2 cellular contexts compared by ENCODE assay signal in the genomic region with DNA sequence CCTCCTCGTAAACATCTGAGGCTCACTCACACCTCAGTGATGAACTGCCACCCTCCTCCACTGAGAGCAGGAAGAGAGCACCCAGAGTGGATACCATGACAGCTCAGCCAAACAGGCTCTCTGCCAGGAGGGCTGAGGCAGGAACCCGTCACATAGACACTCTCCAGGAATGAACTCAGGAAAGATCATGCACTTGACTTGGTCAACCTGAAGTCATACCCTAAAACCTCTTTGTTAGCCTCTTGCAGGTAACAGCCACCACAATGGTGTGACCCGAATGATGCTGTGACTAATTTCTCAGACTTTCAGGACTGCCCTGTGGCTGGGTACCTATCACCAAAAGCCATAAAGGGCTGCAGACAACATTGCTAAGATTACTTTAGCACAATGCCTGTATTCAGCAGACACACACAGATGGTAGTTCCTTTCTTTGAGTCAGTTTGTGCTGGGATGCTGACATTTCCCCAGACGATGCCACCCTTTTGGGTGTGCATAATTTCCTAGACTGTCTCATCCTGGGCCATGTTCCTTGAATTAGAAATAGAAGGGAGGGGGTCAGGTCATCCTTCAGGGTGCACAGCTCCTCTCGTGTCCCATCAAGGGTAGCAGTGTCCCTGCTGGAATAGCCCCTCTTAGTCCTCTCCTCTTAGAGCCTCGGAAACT.
TF ChIP-seq lines count a peak whose summit lies in the region.

No MANE protein-coding gene starts in this region.

TF ChIP-seq in SK-N-SH, 30 proteins besides CTCF, POLR2A, EP300 and RAD21 (continued from another document):
- TF ChIP-seq FOSL2 (IDR thresholded peaks at IDR 0.05; ENCODE audit: borderline replicate concordance, low read depth) (no peak), NRF1 (IDR thresholded peaks at IDR 0.05; ENCODE audit: low read depth, low read length) (no peak), GABPA (IDR thresholded peaks at IDR 0.05; ENCODE audit: low read depth) (no peak), RFX5 (IDR thresholded peaks at IDR 0.05; ENCODE audit: low read length) (no peak), FOXM1 (IDR thresholded peaks at IDR 0.05; ENCODE audit: low read depth) (no peak)
- TF ChIP-seq, protein P1, sequence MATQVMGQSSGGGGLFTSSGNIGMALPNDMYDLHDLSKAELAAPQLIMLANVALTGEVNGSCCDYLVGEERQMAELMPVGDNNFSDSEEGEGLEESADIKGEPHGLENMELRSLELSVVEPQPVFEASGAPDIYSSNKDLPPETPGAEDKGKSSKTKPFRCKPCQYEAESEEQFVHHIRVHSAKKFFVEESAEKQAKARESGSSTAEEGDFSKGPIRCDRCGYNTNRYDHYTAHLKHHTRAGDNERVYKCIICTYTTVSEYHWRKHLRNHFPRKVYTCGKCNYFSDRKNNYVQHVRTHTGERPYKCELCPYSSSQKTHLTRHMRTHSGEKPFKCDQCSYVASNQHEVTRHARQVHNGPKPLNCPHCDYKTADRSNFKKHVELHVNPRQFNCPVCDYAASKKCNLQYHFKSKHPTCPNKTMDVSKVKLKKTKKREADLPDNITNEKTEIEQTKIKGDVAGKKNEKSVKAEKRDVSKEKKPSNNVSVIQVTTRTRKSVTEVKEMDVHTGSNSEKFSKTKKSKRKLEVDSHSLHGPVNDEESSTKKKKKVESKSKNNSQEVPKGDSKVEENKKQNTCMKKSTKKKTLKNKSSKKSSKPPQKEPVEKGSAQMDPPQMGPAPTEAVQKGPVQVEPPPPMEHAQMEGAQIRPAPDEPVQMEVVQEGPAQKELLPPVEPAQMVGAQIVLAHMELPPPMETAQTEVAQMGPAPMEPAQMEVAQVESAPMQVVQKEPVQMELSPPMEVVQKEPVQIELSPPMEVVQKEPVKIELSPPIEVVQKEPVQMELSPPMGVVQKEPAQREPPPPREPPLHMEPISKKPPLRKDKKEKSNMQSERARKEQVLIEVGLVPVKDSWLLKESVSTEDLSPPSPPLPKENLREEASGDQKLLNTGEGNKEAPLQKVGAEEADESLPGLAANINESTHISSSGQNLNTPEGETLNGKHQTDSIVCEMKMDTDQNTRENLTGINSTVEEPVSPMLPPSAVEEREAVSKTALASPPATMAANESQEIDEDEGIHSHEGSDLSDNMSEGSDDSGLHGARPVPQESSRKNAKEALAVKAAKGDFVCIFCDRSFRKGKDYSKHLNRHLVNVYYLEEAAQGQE (IDR thresholded peaks at IDR 0.05; ENCODE audit: low read depth, low read length): no peak
TF ChIP-seq in SK-N-SH: peak in this region for 2.

TF ChIP-seq in SK-N-SH treated with all-trans-retinoic acid at 6 μM for 48 hours, 23 proteins besides CTCF, POLR2A, EP300 and RAD21 (continued from another document):
- TF ChIP-seq RARB (CRISPR knock-in tag; IDR thresholded peaks at IDR 0.05) (no peak), BACH2 (CRISPR knock-in tag; IDR thresholded peaks at IDR 0.05; ENCODE audit: borderline replicate concordance) (no peak), TCF4 (CRISPR knock-in tag; IDR thresholded peaks at IDR 0.05; ENCODE audit: borderline replicate concordance) (no peak), ISL1 (CRISPR knock-in tag; IDR thresholded peaks at IDR 0.05) (no peak), PPARA (CRISPR knock-in tag; IDR thresholded peaks at IDR 0.05; ENCODE audit: borderline replicate concordance) (no peak), CSDC2 (CRISPR knock-in tag; IDR thresholded peaks at IDR 0.05) (no peak), ZFP3 (CRISPR knock-in tag; IDR thresholded peaks at IDR 0.05) (no peak), ZNF8 (CRISPR knock-in tag; IDR thresholded peaks at IDR 0.05) (no peak)
- TF ChIP-seq, protein P2, sequence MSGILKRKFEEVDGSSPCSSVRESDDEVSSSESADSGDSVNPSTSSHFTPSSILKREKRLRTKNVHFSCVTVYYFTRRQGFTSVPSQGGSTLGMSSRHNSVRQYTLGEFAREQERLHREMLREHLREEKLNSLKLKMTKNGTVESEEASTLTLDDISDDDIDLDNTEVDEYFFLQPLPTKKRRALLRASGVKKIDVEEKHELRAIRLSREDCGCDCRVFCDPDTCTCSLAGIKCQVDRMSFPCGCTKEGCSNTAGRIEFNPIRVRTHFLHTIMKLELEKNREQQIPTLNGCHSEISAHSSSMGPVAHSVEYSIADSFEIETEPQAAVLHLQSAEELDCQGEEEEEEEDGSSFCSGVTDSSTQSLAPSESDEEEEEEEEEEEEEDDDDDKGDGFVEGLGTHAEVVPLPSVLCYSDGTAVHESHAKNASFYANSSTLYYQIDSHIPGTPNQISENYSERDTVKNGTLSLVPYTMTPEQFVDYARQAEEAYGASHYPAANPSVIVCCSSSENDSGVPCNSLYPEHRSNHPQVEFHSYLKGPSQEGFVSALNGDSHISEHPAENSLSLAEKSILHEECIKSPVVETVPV (CRISPR knock-in tag; IDR thresholded peaks at IDR 0.05): no peak
TF ChIP-seq in SK-N-SH treated with all-trans-retinoic acid at 6 μM for 48 hours: peak in this region for 0.
